34 cellular contexts compared by ENCODE assay signal in the genomic region with DNA sequence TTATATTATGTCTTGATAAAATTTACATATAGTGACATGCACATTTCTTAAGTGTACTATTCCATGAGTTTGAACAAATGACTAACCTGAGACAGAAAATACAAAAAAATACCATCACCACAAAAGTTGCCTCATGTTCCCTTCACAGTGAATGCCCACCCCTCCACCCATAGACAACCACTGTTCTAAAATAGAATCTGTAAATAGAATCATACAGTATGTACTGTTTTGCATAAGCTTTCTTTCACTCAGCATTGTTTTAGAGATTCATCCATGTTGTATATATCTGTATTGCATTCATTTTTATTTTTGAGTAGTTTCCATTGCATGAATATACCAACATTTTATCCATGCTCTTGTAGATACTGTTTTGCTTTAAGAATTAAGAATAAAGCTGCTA.
"Had no signal": no experiment of that assay in that cellular context is flagged by ENCODE, and none has a peak within 500 bp of the region (broad histone marks: within the 10 kb centered on the region; RNA-seq: fewer than 3 reads in every experiment).

No MANE protein-coding gene starts in this region.

- H3K27ac ChIP-seq: pancreas, prostate gland, sigmoid colon, suprapubic skin, tibial nerve, WERI-Rb-1 had no signal

- H3K27me3 Mint-ChIP-seq: activated CD4-positive, alpha-beta memory T cell treated with anti-CD3 and anti-CD28 coated beads, Interleukin-2, amount 10 ng/mL, durations not matched to agents 7 days and 5 days; activated CD4-positive, alpha-beta T cell treated with anti-CD3 and anti-CD28 coated beads, Interleukin-2, amount 10 ng/mL, durations not matched to agents 7 days and 5 days; central memory CD8-positive, alpha-beta T cell; naive thymus-derived CD4-positive, alpha-beta T cell had no signal

- H3K4me1 Mint-ChIP-seq: central memory CD8-positive, alpha-beta T cell; endodermal cell; immature natural killer cell; mesothelial cell of epicardium had no signal

- H3K27me3 ChIP-seq: pancreas, sigmoid colon, suprapubic skin, tibial nerve had no signal

- H3K36me3 ChIP-seq: pancreas, prostate gland, sigmoid colon, suprapubic skin, tibial nerve, WERI-Rb-1 had no signal

- H3K9me3 ChIP-seq: pancreas, prostate gland, sigmoid colon, suprapubic skin, tibial nerve had no signal

- H3K4me3 ChIP-seq: pancreas, prostate gland, sigmoid colon, suprapubic skin, tibial nerve had no signal

- ATAC-seq: activated CD4-positive, CD25-positive, alpha-beta regulatory T cell treated with anti-CD3 and anti-CD28 coated beads, Interleukin-2, amount 50 U/mL, for 24 hours; activated naive CD4-positive, alpha-beta T cell treated with anti-CD3 and anti-CD28 coated beads, Interleukin-2, amount 50 U/mL, for 72 hours; esophagus mucosa; left colon; naive thymus-derived CD4-positive, alpha-beta T cell; pancreas had no signal

- H3K27ac Mint-ChIP-seq: activated CD4-positive, alpha-beta memory T cell treated with anti-CD3 and anti-CD28 coated beads, Interleukin-2, amount 10 ng/mL, durations not matched to agents 7 days and 5 days; activated CD4-positive, alpha-beta T cell treated with anti-CD3 and anti-CD28 coated beads, Interleukin-2, amount 10 ng/mL, durations not matched to agents 7 days and 5 days; activated naive CD4-positive, alpha-beta T cell treated with anti-CD3 and anti-CD28 coated beads, Interleukin-2, amount 50 U/mL, for 72 hours; dendritic cell treated with granulocyte-macrophage colony-stimulating factor and Interleukin-4, amounts not matched to agents 40 ng/mL and 50 ng/mL, for 4 days; endodermal cell; immature natural killer cell; mesothelial cell of epicardium; naive thymus-derived CD4-positive, alpha-beta T cell; T-helper 1 cell treated with Interleukin-12 subunit alpha and Interleukin-12 subunit beta and Interleukin-4 antibody, amounts not matched to agents 30 μg/mL and 1 μg/mL, for 36 hours had no signal

- H3K9me3 Mint-ChIP-seq: activated CD4-positive, alpha-beta memory T cell treated with anti-CD3 and anti-CD28 coated beads, Interleukin-2, amount 10 ng/mL, durations not matched to agents 7 days and 5 days; activated CD4-positive, alpha-beta T cell treated with anti-CD3 and anti-CD28 coated beads, Interleukin-2, amount 10 ng/mL, durations not matched to agents 7 days and 5 days; activated T-cell treated with anti-CD3 and anti-CD28 coated beads, Interleukin-2, amount 50 U/mL, for 4 hours; central memory CD8-positive, alpha-beta T cell; dendritic cell treated with granulocyte-macrophage colony-stimulating factor and Interleukin-4, amounts not matched to agents 40 ng/mL and 50 ng/mL, for 4 days; endodermal cell; immature natural killer cell; neural crest cell; T-helper 1 cell treated with Interleukin-12 subunit alpha and Interleukin-12 subunit beta and Interleukin-4 antibody, amounts not matched to agents 30 μg/mL and 1 μg/mL, for 36 hours had no signal

- DNase-seq: activated CD4-positive, alpha-beta memory T cell treated with anti-CD3 and anti-CD28 coated beads, Interleukin-2, amount 10 ng/mL, durations not matched to agents 7 days and 5 days; activated CD4-positive, alpha-beta T cell treated with anti-CD3 and anti-CD28 coated beads, Interleukin-2, amount 10 ng/mL, durations not matched to agents 7 days and 5 days; activated CD8-positive, alpha-beta memory T cell treated with anti-CD3 and anti-CD28 coated beads, Interleukin-2, amount 50 U/mL, for 48 hours; activated naive CD4-positive, alpha-beta T cell; activated T-cell treated with anti-CD3 and anti-CD28 coated beads, Interleukin-2, amount 50 U/mL, for 4 hours; endodermal cell; foreskin fibroblast; head of caudate nucleus; hypothalamus; immature natural killer cell; kidney; left colon; mammary epithelial cell; naive thymus-derived CD4-positive, alpha-beta T cell; nucleus accumbens; pancreas; sigmoid colon; small intestine; stimulated activated CD4-positive, alpha-beta T cell treated with anti-CD3 and anti-CD28 coated beads, Interleukin-4, amount 100 ng/mL, for 4 hours; stimulated activated CD8-positive, alpha-beta memory T cell treated with anti-CD3 and anti-CD28 coated beads, Interleukin-4, amount 100 ng/mL, for 48 hours; stimulated activated naive CD4-positive, alpha-beta T cell; T1000; WERI-Rb-1 had no signal

- H3K4me1 ChIP-seq: pancreas, prostate gland, sigmoid colon, suprapubic skin, tibial nerve had no signal

- H3K36me3 Mint-ChIP-seq: activated naive CD4-positive, alpha-beta T cell treated with anti-CD3 and anti-CD28 coated beads, Interleukin-2, amount 50 U/mL, for 72 hours; immature natural killer cell had no signal

- H3K4me3 Mint-ChIP-seq: activated CD4-positive, alpha-beta memory T cell treated with anti-CD3 and anti-CD28 coated beads, Interleukin-2, amount 10 ng/mL, durations not matched to agents 7 days and 5 days; activated CD4-positive, alpha-beta T cell treated with anti-CD3 and anti-CD28 coated beads, Interleukin-2, amount 10 ng/mL, durations not matched to agents 7 days and 5 days; activated T-cell treated with anti-CD3 and anti-CD28 coated beads, Interleukin-2, amount 50 U/mL, for 4 hours; central memory CD8-positive, alpha-beta T cell; dendritic cell treated with granulocyte-macrophage colony-stimulating factor and Interleukin-4, amounts not matched to agents 40 ng/mL and 50 ng/mL, for 4 days; endodermal cell; immature natural killer cell; mesothelial cell of epicardium; naive thymus-derived CD4-positive, alpha-beta T cell; neural crest cell; T-helper 1 cell treated with Interleukin-12 subunit alpha and Interleukin-12 subunit beta and Interleukin-4 antibody, amounts not matched to agents 30 μg/mL and 1 μg/mL, for 36 hours had no signal
